8 cellular contexts compared by ENCODE assay signal in the genomic region with DNA sequence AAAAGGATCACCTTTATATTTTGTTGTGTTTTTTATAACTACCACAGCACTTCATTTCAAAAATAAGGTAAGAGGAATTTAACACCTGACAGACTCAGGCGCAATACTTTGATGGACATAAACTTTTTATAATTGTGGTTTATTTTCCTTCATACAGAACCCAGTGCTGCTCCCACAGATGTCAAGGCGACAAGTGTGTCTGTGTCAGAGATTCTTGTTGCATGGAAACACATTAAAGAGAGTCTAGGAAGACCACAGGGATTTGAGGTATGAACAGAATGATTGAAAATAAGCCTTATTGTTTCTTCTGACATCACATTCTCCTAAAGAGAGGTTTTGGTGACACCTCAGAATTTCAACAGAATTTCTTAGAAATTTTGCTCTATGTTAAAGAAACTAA.
"Had no signal": no experiment of that assay in that cellular context is flagged by ENCODE, and none has a peak within 500 bp of the region (broad histone marks: within the 10 kb centered on the region; RNA-seq: fewer than 3 reads in every experiment).

No MANE protein-coding gene starts in this region.

- H3K36me3 Mint-ChIP-seq: IgD-negative memory B cell had no signal

- H3K4me3 Mint-ChIP-seq: IgD-negative memory B cell had no signal

- ATAC-seq: HepG2, K562 had no signal

- FAIRE-seq: HepG2, HTR-8/SVneo, K562 had no signal

- H3K4me1 Mint-ChIP-seq: IgD-negative memory B cell had no signal

- H3K27ac ChIP-seq: HL-60 had no signal

- H3K27me3 Mint-ChIP-seq: IgD-negative memory B cell had no signal

- DNase-seq: IMR-90, KBM-7, KG1 had no signal

- H3K27ac Mint-ChIP-seq: IgD-negative memory B cell had no signal

- H3K4me3 ChIP-seq: K562 had no signal
